8 cellular contexts compared by ENCODE assay signal in genomic region chr19:45508931-45509691, GRCh38. TPM values are rescaled to one million over a fixed set of nuclear protein-coding genes. Genes with fewer than 3 reads are reported as not detected.
DNase-seq lines count a peak whose midpoint lies in the region; ATAC-seq and TF ChIP-seq lines count a peak whose summit lies in the region.

No MANE protein-coding gene starts in this region.

- no peaks in the 10 kb centered on the region for H3K9me3 Mint-ChIP-seq in osteocyte (ENCODE audit: unreplicated experiment)

- intact Hi-C loops in Right ventricle myocardium inferior (cut with DNase I) = loop anchor here (5.0 kb wide), 1 partner anchor 93 kb away; the partner anchor contains the start of gene GPR4

- ATAC-seq in Right ventricle myocardium inferior (peak; percentile 35), GM18520 (IDR thresholded peaks at IDR 0.05; ENCODE audit: unreplicated experiment) (no peak), GM19397 (IDR thresholded peaks at IDR 0.05; ENCODE audit: unreplicated experiment) (no peak)

- H3K27ac Mint-ChIP-seq in osteocyte (ENCODE audit: unreplicated experiment) = peak overlapping the region; percentile 93

- no peaks in the 10 kb centered on the region for H3K36me3 Mint-ChIP-seq in osteocyte (ENCODE audit: unreplicated experiment)

- DNase-seq in 8988T (peak; percentile 77), NAMALWA (ENCODE audit: low spot score) (peak; percentile 62), Right ventricle myocardium inferior (ENCODE audit: missing footprints) (peak; percentile 91), osteocyte (ENCODE audit: extremely low spot score, unreplicated experiment) (no peak)
- DNase-seq in activated effector memory CD4-positive, alpha-beta T cell treated with Interleukin-2 at 50 U/mL for 16 hours = peak; percentile 24

- H3K4me1 Mint-ChIP-seq in osteocyte (ENCODE audit: unreplicated experiment) = peaks cover 41% of the 10 kb centered on the region

- TF ChIP-seq POLR2A in GM10847 (IDR thresholded peaks at IDR 0.05; ENCODE audit: extremely low read depth, insufficient read length) = peak; percentile 27

- H3K4me3 Mint-ChIP-seq in osteocyte (ENCODE audit: unreplicated experiment) = peak overlapping the region; percentile 83

- H3K27me3 Mint-ChIP-seq in osteocyte (ENCODE audit: unreplicated experiment) = no peaks in the 10 kb centered on the region

- no peak for TF ChIP-seq CTCF in osteocyte (IDR thresholded peaks at IDR 0.05)

RNA-seq across cellular contexts. Expression of gene VASP, which starts 1.8 kb away (rescaled TPM):
- total RNA-seq in Right ventricle myocardium inferior (49.0 TPM), osteocyte (61.9 and 68.9 TPM in 2 replicates)

RNA-seq across cellular contexts. Expression of gene PPM1N, which starts 10.9 kb away (rescaled TPM):
- total RNA-seq in Right ventricle myocardium inferior (0.65 TPM), osteocyte (0.29 and 0.62 TPM in 2 replicates)

RNA-seq across cellular contexts. Expression of gene RTN2, which starts 12.3 kb away (rescaled TPM):
- total RNA-seq in Right ventricle myocardium inferior (30.6 TPM), osteocyte (15.6 and 15.8 TPM in 2 replicates)

RNA-seq across cellular contexts. Expression of gene FOSB, which starts 41.3 kb away (rescaled TPM):
- total RNA-seq in Right ventricle myocardium inferior (0.32 TPM), osteocyte (93.8 and 176 TPM in 2 replicates)
